Comparison of ENCODE assay signal across 11 cellular contexts in genomic region chr11:121829159-121829643, GRCh38.
DNase-seq lines count a peak whose midpoint lies in the region; ATAC-seq, FAIRE-seq and TF ChIP-seq lines count a peak whose summit lies in the region.
"Had no signal": no experiment of that assay in that cellular context is flagged by ENCODE, and none has a peak within 500 bp of the region (broad histone marks: within the 10 kb centered on the region; RNA-seq: fewer than 3 reads in every experiment).

No MANE protein-coding gene starts in this region.

- peak; percentile 46 to 95 for ATAC-seq in activated naive CD4-positive, alpha-beta T cell treated with anti-CD3 and anti-CD28 coated beads, Interleukin-2, amount 50 U/mL, for 72 hours
- ATAC-seq in upper lobe of right lung (peak; percentile 61), GM21737 (IDR thresholded peaks at IDR 0.05; ENCODE audit: unreplicated experiment) (no peak)

- DNase-seq in activated naive CD4-positive, alpha-beta T cell treated with anti-CD3 and anti-CD28 coated beads, Interleukin-2, amount 50 U/mL, for 72 hours (ENCODE audit: low spot score in 2 of 2), result no peak
- DNase-seq in activated naive CD4-positive, alpha-beta T cell treated with Interleukin-2 at 50 U/mL for 16 hours, result no peak
- peak; percentile 99 for DNase-seq in astrocyte of the spinal cord (ENCODE audit: low read depth, low spot score)
- DNase-seq in keratinocyte (ENCODE audit: low read depth, low spot score), result peak; percentile 5
- no peak for DNase-seq in upper lobe of right lung
- no peak for DNase-seq in NCI-H1694 (lab: John Stamatoyannopoulos, UW)
- no peak for DNase-seq in Karpas-422
- DNase-seq: CD8-positive, alpha-beta memory T cell; cerebellar nuclear complex; stimulated activated naive CD4-positive, alpha-beta T cell had no signal

- intact Hi-C loops in upper lobe of right lung (cut with DNase I), result no loop called here

- H3K36me3 ChIP-seq in keratinocyte (ENCODE audit: control insufficient read depth in 2 of 2, extremely low read depth in 1 of 2, insufficient read depth in 2 of 2, low read length in 2 of 2) (no peaks in the 10 kb centered on the region), upper lobe of right lung (no peaks in the 10 kb centered on the region), Karpas-422 (ENCODE audit: insufficient read depth, low read length) (no peaks in the 10 kb centered on the region)

- peak overlapping the region; percentile 62 for H3K27ac ChIP-seq in keratinocyte (ENCODE audit: control insufficient read depth, insufficient read depth, low read length)
- H3K27ac ChIP-seq in upper lobe of right lung, result no peak overlapping the region
- H3K27ac ChIP-seq in Karpas-422 (ENCODE audit: low read length), result no peak overlapping the region

- H3K4me1 ChIP-seq in keratinocyte (ENCODE audit: control insufficient read depth, extremely low read depth, insufficient read depth, low read length) (peaks cover 15% of the 10 kb centered on the region), upper lobe of right lung (no peaks in the 10 kb centered on the region), Karpas-422 (ENCODE audit: low read length) (no peaks in the 10 kb centered on the region)

- H3K9me3 ChIP-seq in keratinocyte (ENCODE audit: control insufficient read depth, low read depth, low read length) (no peaks in the 10 kb centered on the region), upper lobe of right lung (peaks cover 6% of the 10 kb centered on the region), Karpas-422 (ENCODE audit: low read length) (no peaks in the 10 kb centered on the region)

- H3K4me3 ChIP-seq in astrocyte of the spinal cord (ENCODE audit: low read depth, low read length), result no peak overlapping the region
- no peak overlapping the region for H3K4me3 ChIP-seq in keratinocyte (ENCODE audit: control insufficient read depth in 2 of 3, extremely low read depth in 1 of 3, insufficient read depth in 2 of 3, low read depth in 1 of 3, low read length in 3 of 3)
- H3K4me3 ChIP-seq in upper lobe of right lung, result no peak overlapping the region
- no peak overlapping the region for H3K4me3 ChIP-seq in Karpas-422 (ENCODE audit: low read length)

- FAIRE-seq in keratinocyte (lab: Jason Lieb, UNC), result peak; percentile 94

- H3K36me3 Mint-ChIP-seq in activated naive CD4-positive, alpha-beta T cell treated with anti-CD3 and anti-CD28 coated beads, Interleukin-2, amount 50 U/mL, for 72 hours, result peaks cover 5 to 7% of the 10 kb centered on the region in 2 donors

- dilution Hi-C loops in keratinocyte (cut with MboI; ENCODE audit: extremely low pct_ligation_motif_present, low sequenced_read_pairs), result no loop called here

- H3K9me2 ChIP-seq in Karpas-422 (replicated peaks; ENCODE audit: insufficient read depth, low read length), result no peaks in the 10 kb centered on the region

- TF ChIP-seq CTCF in astrocyte of the spinal cord (IDR thresholded peaks at IDR 0.05; ENCODE audit: low read depth, low read length) (no peak), keratinocyte (optimal IDR thresholded peaks at IDR 0.05 in 1 of 3, IDR thresholded peaks at IDR 0.05 in 1 of 3, conservative IDR thresholded peaks at IDR 0.05 in 1 of 3; ENCODE audit: extremely low read depth in 1 of 3, insufficient read depth in 2 of 3, low read length in 3 of 3) (no peak), upper lobe of right lung (IDR thresholded peaks at IDR 0.05) (no peak)

- in situ Hi-C loops in astrocyte of the spinal cord (cut with HindIII; ENCODE audit: low sequenced_read_pairs), result no loop called here

- H2AFZ ChIP-seq in keratinocyte (ENCODE audit: control insufficient read depth, low read length) (peak overlapping the region; percentile 60), Karpas-422 (ENCODE audit: low read length) (no peak overlapping the region)

- no peaks in the 10 kb centered on the region for H3K79me2 ChIP-seq in keratinocyte (ENCODE audit: control insufficient read depth, insufficient read depth, low read length)
- H3K79me2 ChIP-seq in Karpas-422 (ENCODE audit: low read length), result no peaks in the 10 kb centered on the region

- no peak overlapping the region for H3K27ac Mint-ChIP-seq in activated naive CD4-positive, alpha-beta T cell treated with anti-CD3 and anti-CD28 coated beads, Interleukin-2, amount 50 U/mL, for 72 hours

- H3K27me3 ChIP-seq in keratinocyte (ENCODE audit: control insufficient read depth, extremely low read depth, insufficient read depth, low read length) (no peaks in the 10 kb centered on the region), upper lobe of right lung (no peaks in the 10 kb centered on the region), Karpas-422 (ENCODE audit: low read length) (no peaks in the 10 kb centered on the region)

- H4K20me1 ChIP-seq in keratinocyte (ENCODE audit: control insufficient read depth, extremely low read depth, insufficient read depth, low read length) (no peaks in the 10 kb centered on the region), Karpas-422 (ENCODE audit: insufficient read depth, low read depth, low read length) (no peaks in the 10 kb centered on the region)

- no peak overlapping the region for H3K9ac ChIP-seq in keratinocyte (ENCODE audit: control insufficient read depth, extremely low read depth, insufficient read depth, low read length)
- no peak overlapping the region for H3K9ac ChIP-seq in Karpas-422 (ENCODE audit: low read length)

- peaks cover 21 to 22% of the 10 kb centered on the region in 2 donors for H3K9me3 Mint-ChIP-seq in activated naive CD4-positive, alpha-beta T cell treated with anti-CD3 and anti-CD28 coated beads, Interleukin-2, amount 50 U/mL, for 72 hours

- H3K4me2 ChIP-seq in keratinocyte (ENCODE audit: control insufficient read depth, extremely low read depth, insufficient read depth, low read depth, low read length) (peak overlapping the region; percentile 35), Karpas-422 (ENCODE audit: low read depth, low read length, poor library complexity, severe bottlenecking) (no peak overlapping the region)

- no peaks in the 10 kb centered on the region for H3K9me1 ChIP-seq in keratinocyte (ENCODE audit: control insufficient read depth, extremely low read depth, insufficient read depth, low read length)

Comparison
In these comparisons a context has a peak if more than half of its experiments do, and no peak if none do; other contexts are left out.
1. DNase-seq: peak in astrocyte of the spinal cord (single experiment) and keratinocyte (single experiment); none in activated naive CD4-positive, alpha-beta T cell treated with anti-CD3 and anti-CD28 coated beads, Interleukin-2, amount 50 U/mL, for 72 hours (0 of 2), activated naive CD4-positive, alpha-beta T cell treated with Interleukin-2 at 50 U/mL for 16 hours (single experiment), upper lobe of right lung (single experiment), NCI-H1694 (single experiment) and Karpas-422 (single experiment).